ENCODE assay signal across 25 cellular contexts in genomic region chr15:41932101-41932500, GRCh38. TPM values are rescaled to one million over a fixed set of nuclear protein-coding genes. Genes with fewer than 3 reads are reported as not detected.
A peak's percentile ranks its signal among the peaks of the same experiment; 100 is the strongest.
DNase-seq lines count a peak whose midpoint lies in the region; ATAC-seq, FAIRE-seq and TF ChIP-seq lines count a peak whose summit lies in the region.
"Had no signal": no experiment of that assay in that cellular context is flagged by ENCODE, and none has a peak within 500 bp of the region (broad histone marks: within the 10 kb centered on the region; RNA-seq: fewer than 3 reads in every experiment).

No MANE protein-coding gene starts in this region.

- no peak overlapping the region for H3K4me2 ChIP-seq in A549
- H3K4me2 ChIP-seq in GM23338 = no peak overlapping the region

- no peaks in the 10 kb centered on the region for H3K9me2 ChIP-seq in GM23338 (ENCODE audit: insufficient read depth)

- CTCF ChIA-PET in A549 (lab: Yijun Ruan, JAX) = interaction anchor here (1.8 to 2.2 kb wide), 2 partner anchors 11 to 41 kb away, joined by 7 to 10 read pairs; partner anchors contain the start of gene EHD4
- CTCF ChIA-PET in activated CD8-positive, alpha-beta memory T cell treated with anti-CD3 and anti-CD28 coated beads, Interleukin-2, amount 10 ng/mL, durations not matched to agents 7 days and 5 days (lab: Charles Lee) = interaction anchor here (1.1 to 8.4 kb wide), 2 partner anchors 10 to 158 kb away, joined by 3 to 77 read pairs; partner anchors contain the start of gene MAPKBP1

- ATAC-seq in A549 (no peak), GM23338 (no peak), HG03139 (IDR thresholded peaks at IDR 0.05; ENCODE audit: unreplicated experiment) (no peak)
- ATAC-seq in activated CD8-positive, alpha-beta memory T cell treated with anti-CD3 and anti-CD28 coated beads, Interleukin-2, amount 10 ng/mL, durations not matched to agents 7 days and 5 days = no peak
- ATAC-seq: activated CD8-positive, alpha-beta T cell treated with anti-CD3 and anti-CD28 coated beads for 36 hours had no signal

- peaks cover 73% of the 10 kb centered on the region for H3K4me1 ChIP-seq in A549
- H3K4me1 ChIP-seq in GM23338 (ENCODE audit: insufficient read depth) = peaks cover 18% of the 10 kb centered on the region

- no peak overlapping the region for H2AFZ ChIP-seq in GM23338

- H3K4me1 Mint-ChIP-seq in GM23338 = peaks cover 46% of the 10 kb centered on the region
- H3K4me1 Mint-ChIP-seq in nephron = peaks cover 66% of the 10 kb centered on the region
- peaks cover 47% of the 10 kb centered on the region for H3K4me1 Mint-ChIP-seq in activated CD8-positive, alpha-beta memory T cell treated with anti-CD3 and anti-CD28 coated beads, Interleukin-2, amount 10 ng/mL, durations not matched to agents 7 days and 5 days

- DNase-seq in A549 (ENCODE audit: low read depth in 1 of 2, low spot score in 1 of 2) (no peak), GM23338 (ENCODE audit: low spot score) (no peak), coronary artery (ENCODE audit: low spot score) (peak; percentile 69), substantia nigra (lab: John Stamatoyannopoulos, UW) (no peak), amniotic stem cell (lab: John Stamatoyannopoulos, UW) (no peak)
- DNase-seq in activated CD8-positive, alpha-beta memory T cell treated with anti-CD3 and anti-CD28 coated beads, Interleukin-2, amount 10 ng/mL, durations not matched to agents 7 days and 5 days = no peak
- DNase-seq: activated CD8-positive, alpha-beta T cell treated with anti-CD3 and anti-CD28 coated beads for 36 hours; activated effector memory CD4-positive, alpha-beta T cell treated with anti-CD3 and anti-CD28 coated beads, Interleukin-2, amount 50 U/mL, for 16 hours; activated naive CD8-positive, alpha-beta T cell treated with anti-CD3 and anti-CD28 coated beads, Interleukin-2, amount 10 ng/mL, durations not matched to agents 7 days and 5 days; activated T-cell treated with anti-CD3 and anti-CD28 coated beads for 4 hours; C1 segment of cervical spinal cord; effector CD8-positive, alpha-beta T cell; foreskin melanocyte; islet precursor cell; Kasumi-1; MV-4-11; NCI-H1694 treated with DMSO at 0.1 percent for 48 hours; NCI-H2227 treated with DMSO at 0.1 percent for 48 hours; SHP77; stomach had no signal

- WGBS in A549 (ENCODE audit: missing lambda C conversion rate) = 95% methylated on average over 9 of the region's 9 CpGs

- H3K9me3 Mint-ChIP-seq in GM23338 = no peaks in the 10 kb centered on the region; the same call in 2 of the 3 replicates
- H3K9me3 Mint-ChIP-seq in nephron = no peaks in the 10 kb centered on the region
- H3K9me3 Mint-ChIP-seq in activated CD8-positive, alpha-beta memory T cell treated with anti-CD3 and anti-CD28 coated beads, Interleukin-2, amount 10 ng/mL, durations not matched to agents 7 days and 5 days (ENCODE audit: low read depth) = no peaks in the 10 kb centered on the region
- H3K9me3 Mint-ChIP-seq: activated CD8-positive, alpha-beta T cell treated with anti-CD3 and anti-CD28 coated beads for 36 hours; activated naive CD8-positive, alpha-beta T cell treated with anti-CD3 and anti-CD28 coated beads, Interleukin-2, amount 10 ng/mL, durations not matched to agents 7 days and 5 days; H9 had no signal

- H3K4me3 Mint-ChIP-seq in GM23338 = no peak overlapping the region
- H3K4me3 Mint-ChIP-seq in nephron = no peak overlapping the region
- H3K4me3 Mint-ChIP-seq in activated CD8-positive, alpha-beta memory T cell treated with anti-CD3 and anti-CD28 coated beads, Interleukin-2, amount 10 ng/mL, durations not matched to agents 7 days and 5 days = no peak overlapping the region
- H3K4me3 Mint-ChIP-seq: activated CD8-positive, alpha-beta T cell treated with anti-CD3 and anti-CD28 coated beads for 36 hours; activated naive CD8-positive, alpha-beta T cell treated with anti-CD3 and anti-CD28 coated beads, Interleukin-2, amount 10 ng/mL, durations not matched to agents 7 days and 5 days; H9 had no signal

- FAIRE-seq in A549 (lab: Jason Lieb, UNC) = no peak

- no peak for TF ChIP-seq CTCF in A549 (IDR thresholded peaks at IDR 0.05)
- TF ChIP-seq CTCF in GM23338 (conservative IDR thresholded peaks at IDR 0.05; ENCODE audit: low read depth in 2 of 2) = no peak
- TF ChIP-seq CTCF in coronary artery (IDR thresholded peaks at IDR 0.05) = no peak
- no peak for TF ChIP-seq CTCF in nephron (IDR thresholded peaks at IDR 0.05; ENCODE audit: unreplicated experiment in 3 of 3)

- H4K20me1 ChIP-seq in GM23338 (replicated peaks; ENCODE audit: insufficient read depth) = peaks cover 13% of the 10 kb centered on the region

- 0 out of 2 replicates have a peak, but pooled peaks cover 4% of the 10 kb centered on the region for H3K36me3 ChIP-seq in GM23338 (ENCODE audit: insufficient read depth)
- H3K36me3 ChIP-seq: stomach had no signal

- POLR2A ChIA-PET in A549 (lab: Yijun Ruan, JAX) = interaction anchor here (0.7 kb wide), 1 partner anchor 388 kb away, joined by 3 read pairs; the partner anchor contains the start of gene RPAP1

- no peaks in the 10 kb centered on the region for H3K27me3 ChIP-seq in GM23338 (ENCODE audit: insufficient read depth)
- H3K27me3 ChIP-seq: stomach had no signal

- H3K4me3 ChIP-seq in A549 (no peak overlapping the region), GM23338 (no peak overlapping the region), coronary artery (no peak overlapping the region)
- H3K4me3 ChIP-seq: stomach had no signal

- H3K36me3 Mint-ChIP-seq in GM23338 (ENCODE audit: low read depth) = peaks cover 6% of the 10 kb centered on the region; the same call in 2 of the 3 replicates
- no peaks in the 10 kb centered on the region for H3K36me3 Mint-ChIP-seq in nephron (ENCODE audit: low read depth)
- H3K36me3 Mint-ChIP-seq in activated CD8-positive, alpha-beta memory T cell treated with anti-CD3 and anti-CD28 coated beads, Interleukin-2, amount 10 ng/mL, durations not matched to agents 7 days and 5 days = peaks cover 7% of the 10 kb centered on the region
- H3K36me3 Mint-ChIP-seq: activated naive CD8-positive, alpha-beta T cell treated with anti-CD3 and anti-CD28 coated beads, Interleukin-2, amount 10 ng/mL, durations not matched to agents 7 days and 5 days had no signal

- H3K27ac ChIP-seq in A549 (peak overlapping the region; percentile 3 to 75; a peak in 3 of 6 replicates), GM23338 (ENCODE audit: low read depth) (0 out of 2 replicates have a peak overlapping the region, but pooled peaks have one; percentile 50), coronary artery (peak overlapping the region; percentile 22 to 61), substantia nigra (ENCODE audit: low read depth, low read length, poor library complexity, severe bottlenecking) (no peak overlapping the region)
- H3K27ac ChIP-seq: HL-60 had no signal

- no peak overlapping the region for H3K27ac Mint-ChIP-seq in GM23338
- H3K27ac Mint-ChIP-seq in nephron = peak overlapping the region in 2 of 3 experiments; percentile 68 to 76
- H3K27ac Mint-ChIP-seq in activated CD8-positive, alpha-beta memory T cell treated with anti-CD3 and anti-CD28 coated beads, Interleukin-2, amount 10 ng/mL, durations not matched to agents 7 days and 5 days = no peak overlapping the region
- H3K27ac Mint-ChIP-seq: activated CD8-positive, alpha-beta T cell treated with anti-CD3 and anti-CD28 coated beads for 36 hours; activated naive CD8-positive, alpha-beta T cell treated with anti-CD3 and anti-CD28 coated beads, Interleukin-2, amount 10 ng/mL, durations not matched to agents 7 days and 5 days had no signal

- no peak for TF ChIP-seq POLR2A in A549 (IDR thresholded peaks at IDR 0.05; ENCODE audit: low read length)

- H3F3A ChIP-seq in GM23338 (replicated peaks; ENCODE audit: low read depth) = 0 out of 2 replicates have a peak, but pooled peaks cover 4% of the 10 kb centered on the region

- H3K79me2 ChIP-seq in GM23338 (replicated peaks; ENCODE audit: insufficient read depth) = peaks cover 9% of the 10 kb centered on the region; the same call in 1 of the 2 replicates

- peaks cover 9% of the 10 kb centered on the region for H3K27me3 Mint-ChIP-seq in GM23338 (ENCODE audit: insufficient read depth, low read depth, poor library complexity)
- H3K27me3 Mint-ChIP-seq in nephron (ENCODE audit: low read depth) = peaks cover 4% of the 10 kb centered on the region
- H3K27me3 Mint-ChIP-seq in activated CD8-positive, alpha-beta memory T cell treated with anti-CD3 and anti-CD28 coated beads, Interleukin-2, amount 10 ng/mL, durations not matched to agents 7 days and 5 days = no peaks in the 10 kb centered on the region
- H3K27me3 Mint-ChIP-seq: activated CD8-positive, alpha-beta T cell treated with anti-CD3 and anti-CD28 coated beads for 36 hours; activated naive CD8-positive, alpha-beta T cell treated with anti-CD3 and anti-CD28 coated beads, Interleukin-2, amount 10 ng/mL, durations not matched to agents 7 days and 5 days; progenitor cell of endocrine pancreas had no signal

- TF ChIP-seq EP300 in A549 (IDR thresholded peaks at IDR 0.05) = no peak

- H3K9me3 ChIP-seq in A549 = no peaks in the 10 kb centered on the region
- H3K9me3 ChIP-seq: stomach had no signal

- no peak for TF ChIP-seq RAD21 in A549 (conservative IDR thresholded peaks at IDR 0.05 in 1 of 2, IDR thresholded peaks at IDR 0.05 in 1 of 2)

TF ChIP-seq in A549, 52 proteins besides CTCF, POLR2A, EP300 and RAD21 (continues in another document):
- TF ChIP-seq ZC3H11A (IDR thresholded peaks at IDR 0.05) = no peak

TF ChIP-seq in GM23338, 12 proteins besides CTCF, POLR2A, EP300 and RAD21 (continues in another document):
- no peak for TF ChIP-seq ZNF114 (CRISPR knock-in tag; IDR thresholded peaks at IDR 0.05)

RNA-seq across cellular contexts. Expression of gene SPTBN5, which starts 38.2 kb away (rescaled TPM):
- 0.05 and 0.08 TPM in 2 replicates for polyA plus RNA-seq in A549 (2011; rRNA removed)
- 0.05 and 0.06 TPM in 2 replicates for polyA plus RNA-seq in A549 (2012; cell fraction: cytosol; rRNA removed)
- polyA plus RNA-seq in A549 (2012; cell fraction: nucleus; rRNA removed) = 0.54 TPM in 2 replicates
- polyA plus RNA-seq in A549 (2017; fragmentation: RNase III; extraction: RNeasy Plus Mini Kit Qiagen cat#74134 plus additional on column Dnase treatment) = 0.17 to 0.24 TPM (median 0.22 TPM) in 3 replicates
- 0.12 TPM in 1 of 2 replicates, not detected in the other for polyA minus RNA-seq in A549 (2011; rRNA and poly(A)+ RNA removed)
- total RNA-seq in GM23338 (2014; rRNA removed; shearing (Covaris generic)) = 1.0 and 1.1 TPM in 2 replicates
- 0.31 and 0.57 TPM in 2 replicates for polyA plus RNA-seq in GM23338 (2016; fragmentation: Nextera tagmentation; extraction: Ambion mirVana)
- under 1 TPM; 0.54 to 0.91 TPM for total RNA-seq in activated CD8-positive, alpha-beta memory T cell treated with anti-CD3 and anti-CD28 coated beads, Interleukin-2, amount 10 ng/mL, durations not matched to agents 7 days and 5 days

RNA-seq across cellular contexts. Expression of gene EHD4, which starts 40.3 kb away (rescaled TPM):
- polyA plus RNA-seq in A549 (2011; rRNA removed) (9.0 and 9.3 TPM in 2 replicates), A549 (2017; fragmentation: RNase III; extraction: RNeasy Plus Mini Kit Qiagen cat#74134 plus additional on column Dnase treatment) (8.2 to 9.6 TPM (median 8.9 TPM) in 3 replicates), GM23338 (2016; fragmentation: Nextera tagmentation; extraction: Ambion mirVana) (11.2 and 13.0 TPM in 2 replicates)
- 7.3 and 9.8 TPM in 2 replicates for polyA plus RNA-seq in A549 (2012; cell fraction: cytosol; rRNA removed)
- 7.1 and 7.5 TPM in 2 replicates for polyA plus RNA-seq in A549 (2012; cell fraction: nucleus; rRNA removed)
- 14.9 and 15.0 TPM in 2 replicates for polyA minus RNA-seq in A549 (2011; rRNA and poly(A)+ RNA removed)
- 30.6 and 31.0 TPM in 2 replicates for total RNA-seq in GM23338 (2014; rRNA removed; shearing (Covaris generic))
- 10 to 100 TPM; 15.6 to 19.8 TPM for total RNA-seq in activated CD8-positive, alpha-beta memory T cell treated with anti-CD3 and anti-CD28 coated beads, Interleukin-2, amount 10 ng/mL, durations not matched to agents 7 days and 5 days

Comparison
In these comparisons a context has a peak if more than half of its experiments do, and no peak if none do; other contexts are left out.
1. H3K27ac Mint-ChIP-seq: peak in nephron (2 of 3); none in GM23338 (single experiment) and activated CD8-positive, alpha-beta memory T cell treated with anti-CD3 and anti-CD28 coated beads, Interleukin-2, amount 10 ng/mL, durations not matched to agents 7 days and 5 days (single experiment).